Comparison of ENCODE assay signal across 19 cellular contexts in genomic region chrX:48579259-48579658, GRCh38. TPM values are rescaled to one million over a fixed set of nuclear protein-coding genes. Genes with fewer than 3 reads are reported as not detected.
DNase-seq lines count a peak whose midpoint lies in the region; ATAC-seq, FAIRE-seq and TF ChIP-seq lines count a peak whose summit lies in the region.
"Had no signal": no experiment of that assay in that cellular context is flagged by ENCODE, and none has a peak within 500 bp of the region (broad histone marks: within the 10 kb centered on the region; RNA-seq: fewer than 3 reads in every experiment).

No MANE protein-coding gene starts in this region.

- no peak overlapping the region for H3K4me3 ChIP-seq in esophagus squamous epithelium
- H3K4me3 ChIP-seq in HAP-1, result no peak overlapping the region
- H3K4me3 ChIP-seq: adrenal gland, MG63, ovary, SJSA1 had no signal

- H3K36me3 ChIP-seq in esophagus squamous epithelium, result peaks cover 0 to 47% (median 12%) of the 10 kb centered on the region in 3 donors
- peaks cover 57% of the 10 kb centered on the region for H3K36me3 ChIP-seq in HAP-1 (replicated peaks)
- H3K36me3 ChIP-seq: ovary had no signal

- ATAC-seq in HG02798 (IDR thresholded peaks at IDR 0.05; ENCODE audit: poor library complexity, unreplicated experiment), result no peak

- peaks cover 3 to 54% (median 11%) of the 10 kb centered on the region in 3 donors for H3K4me1 ChIP-seq in esophagus squamous epithelium
- peaks cover 25% of the 10 kb centered on the region for H3K4me1 ChIP-seq in HAP-1

- no peak for FAIRE-seq in GM12891 (lab: Jason Lieb, UNC)
- FAIRE-seq: urothelium cell line had no signal

- no peak for TF ChIP-seq CTCF in 22Rv1 (IDR thresholded peaks at IDR 0.05)
- no peak for TF ChIP-seq CTCF in esophagus squamous epithelium (IDR thresholded peaks at IDR 0.05)

- DNase-seq in GM12891 (ENCODE audit: insufficient read length, low spot score) (no peak), esophagus squamous epithelium (lab: John Stamatoyannopoulos, UW) (no peak), NCI-H128 (lab: John Stamatoyannopoulos, UW; ENCODE audit: unreplicated experiment) (no peak), SHP77 (lab: John Stamatoyannopoulos, UW) (no peak), HAP-1 (ENCODE audit: low spot score in 2 of 2) (no peak)
- DNase-seq: activated CD4-positive, CD25-positive, alpha-beta regulatory T cell treated with anti-CD3 and anti-CD28 coated beads, Interleukin-2, amount 50 U/mL, for 72 hours; adrenal gland; EL; head of caudate nucleus; MG63; NCI-H187 treated with DMSO at 0.1 percent for 48 hours; NCI-H226; ovary; stimulated activated CD4-positive, alpha-beta T cell treated with anti-CD3 and anti-CD28 coated beads, Interleukin-2, amount 100 ng/mL, for 24 hours had no signal

- intact Hi-C loops in esophagus squamous epithelium (cut with DNase I), result no loop called here

- WGBS in esophagus squamous epithelium, 2 donors, result 60% methylated on average over 1 of the region's 3 CpGs; no CpG with 5 or more reads in 1 of the 2 donors

- H3K27ac ChIP-seq in 22Rv1 (peak overlapping the region; percentile 42), esophagus squamous epithelium (peak overlapping the region; percentile 38 to 64 (median 50))
- H3K27ac ChIP-seq: adrenal gland, ovary, SJSA1 had no signal

- H3K9me3 ChIP-seq in esophagus squamous epithelium (no peaks in the 10 kb centered on the region), HAP-1 (no peaks in the 10 kb centered on the region)
- H3K9me3 ChIP-seq: adrenal gland, MG63, ovary, SJSA1 had no signal

- H3K27me3 ChIP-seq in esophagus squamous epithelium (no peaks in the 10 kb centered on the region), HAP-1 (ENCODE audit: low read depth) (no peaks in the 10 kb centered on the region)
- H3K27me3 ChIP-seq: adrenal gland, MG63, ovary had no signal

- TF ChIP-seq POLR2A in GM12891 (IDR thresholded peaks at IDR 0.05; ENCODE audit: low read depth, low read length) (no peak), Raji (IDR thresholded peaks at IDR 0.05; ENCODE audit: insufficient read depth, low read depth, low read length) (0 out of 2 replicates have a peak, but pooled peaks have one; percentile 32), esophagus squamous epithelium (IDR thresholded peaks at IDR 0.05) (no peak)

- in situ Hi-C loops in HAP-1 (cut with MboI; ENCODE audit: low sequenced_read_pairs), result no loop called here

TF ChIP-seq in GM12891, 5 proteins besides CTCF, POLR2A, EP300 and RAD21:
- peak; percentile 25; the same call in 1 of the 2 replicates for TF ChIP-seq POLR2AphosphoS5 (IDR thresholded peaks at IDR 0.05; ENCODE audit: low read depth, low read length)
- TF ChIP-seq POU2F2 (IDR thresholded peaks at IDR 0.05; ENCODE audit: low read depth, low read length), result peak; percentile 60; the same call in 1 of the 2 replicates
- TF ChIP-seq SPI1 (IDR thresholded peaks at IDR 0.05; ENCODE audit: low read depth, low read length), result no peak
- TF ChIP-seq PAX5 (IDR thresholded peaks at IDR 0.05; ENCODE audit: insufficient read depth, low read length, severe bottlenecking), result no peak
- no peak for TF ChIP-seq TAF1 (IDR thresholded peaks at IDR 0.05; ENCODE audit: low read depth, low read length)

RNA-seq across cellular contexts. Expression of gene RBM3, which starts 5.0 kb away (rescaled TPM):
- polyA plus RNA-seq in GM12891 (2012; ENCODE audit: low read depth, missing spikeins), result 247 TPM
- total RNA-seq in esophagus squamous epithelium, result 100 to 1,000 TPM; 110 to 220 (median 214) TPM

RNA-seq across cellular contexts. Expression of gene WDR13, which starts 18.0 kb away (rescaled TPM):
- polyA plus RNA-seq in GM12891 (2012; ENCODE audit: low read depth, missing spikeins), result 55.1 TPM
- total RNA-seq in esophagus squamous epithelium, result 10 to 100 TPM; 50.5 to 86.6 (median 68.5) TPM

RNA-seq across cellular contexts. Expression of gene TBC1D25, which starts 39.7 kb away (rescaled TPM):
- polyA plus RNA-seq in GM12891 (2012; ENCODE audit: low read depth, missing spikeins), result 11.4 TPM
- 10 to 100 TPM in 1 of 4 donors, 1 to 10 TPM in 3; 5.5 to 11.7 (median 8.5) TPM for total RNA-seq in esophagus squamous epithelium

RNA-seq across cellular contexts. Expression of gene EBP, which starts 57.7 kb away (rescaled TPM):
- polyA plus RNA-seq in GM12891 (2012; ENCODE audit: low read depth, missing spikeins), result 95.9 TPM
- total RNA-seq in esophagus squamous epithelium, result 100 to 1,000 TPM in 1 of 4 donors, 10 to 100 TPM in 3; 60.8 to 119 (median 87.1) TPM
